ENCODE assay signal across 1 cellular context in the genomic region with DNA sequence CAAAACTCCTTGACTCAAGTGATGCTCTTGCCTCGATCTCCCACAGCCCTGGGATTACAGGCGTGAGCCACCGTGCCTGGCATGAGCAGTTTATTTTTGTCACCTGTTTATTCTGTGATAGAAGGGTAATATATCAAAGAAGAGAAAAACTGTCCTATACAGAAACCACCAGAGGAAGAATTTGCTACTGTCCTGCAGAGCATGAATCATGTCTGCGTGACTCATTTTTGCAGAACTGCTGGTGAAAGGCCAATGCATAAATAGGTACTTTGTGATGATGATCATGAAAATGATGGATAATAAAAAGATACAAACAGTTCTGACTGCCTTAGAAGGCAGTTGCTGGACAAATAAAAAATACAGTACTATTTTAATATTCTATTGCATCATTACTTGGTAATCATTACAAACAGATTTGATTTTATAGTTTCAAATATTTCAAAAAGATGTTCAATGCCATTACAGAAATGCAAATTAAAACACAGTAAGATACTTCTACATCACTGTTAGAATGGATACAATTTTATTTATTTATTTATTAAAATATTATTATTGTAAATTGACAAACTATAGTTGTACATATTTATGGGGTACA.
TF ChIP-seq lines count a peak whose summit lies in the region.

No MANE protein-coding gene starts in this region.

TF ChIP-seq in SK-N-SH, 30 proteins besides CTCF, POLR2A, EP300 and RAD21:
- TF ChIP-seq POLR2AphosphoS5 (IDR thresholded peaks at IDR 0.05; ENCODE audit: low read depth, low read length) (0 out of 2 replicates have a peak, but pooled peaks have one; percentile 46), RFX5 (IDR thresholded peaks at IDR 0.05; ENCODE audit: low read length) (no peak), MXI1 (IDR thresholded peaks at IDR 0.05; ENCODE audit: low read depth, low read length) (no peak), RCOR1 (IDR thresholded peaks at IDR 0.05; ENCODE audit: low read length) (no peak), NRF1 (IDR thresholded peaks at IDR 0.05; ENCODE audit: low read depth, low read length) (no peak), TEAD4 (IDR thresholded peaks at IDR 0.05; ENCODE audit: borderline replicate concordance, insufficient read depth) (no peak), TCF12 (IDR thresholded peaks at IDR 0.05) (peak; percentile 75), GABPA (IDR thresholded peaks at IDR 0.05; ENCODE audit: low read depth) (no peak), TAF1 (IDR thresholded peaks at IDR 0.05; ENCODE audit: borderline replicate concordance, low read depth, low read length) (no peak), FOSL2 (IDR thresholded peaks at IDR 0.05; ENCODE audit: borderline replicate concordance, low read depth) (peak; percentile 97), FOXM1 (IDR thresholded peaks at IDR 0.05; ENCODE audit: low read depth) (no peak), GATA2 (CRISPR knock-in tag; IDR thresholded peaks at IDR 0.05) (no peak), NFIC (IDR thresholded peaks at IDR 0.05; ENCODE audit: borderline replicate concordance) (no peak; the same call in 1 of the 2 replicates), SIN3A (IDR thresholded peaks at IDR 0.05; ENCODE audit: borderline replicate concordance, low read depth, low read length) (no peak), FOXJ3 (CRISPR knock-in tag; IDR thresholded peaks at IDR 0.05) (no peak), SMC3 (IDR thresholded peaks at IDR 0.05; ENCODE audit: low read depth, low read length) (no peak), MEF2A (IDR thresholded peaks at IDR 0.05; ENCODE audit: borderline replicate concordance, low read depth) (peak; percentile 40; the same call in 1 of the 2 replicates), CHD2 (IDR thresholded peaks at IDR 0.05; ENCODE audit: low read length, partially characterized antibody) (no peak), JUND (IDR thresholded peaks at IDR 0.05) (peak; percentile 93), RXRA (IDR thresholded peaks at IDR 0.05; ENCODE audit: borderline replicate concordance, low read depth) (no peak), ELF1 (IDR thresholded peaks at IDR 0.05) (no peak), YY1 (IDR thresholded peaks at IDR 0.05; ENCODE audit: low read depth) (no peak), EZH2phosphoT487 (IDR thresholded peaks at IDR 0.05; ENCODE audit: borderline replicate concordance, low read depth) (no peak)
- TF ChIP-seq, protein P1, sequence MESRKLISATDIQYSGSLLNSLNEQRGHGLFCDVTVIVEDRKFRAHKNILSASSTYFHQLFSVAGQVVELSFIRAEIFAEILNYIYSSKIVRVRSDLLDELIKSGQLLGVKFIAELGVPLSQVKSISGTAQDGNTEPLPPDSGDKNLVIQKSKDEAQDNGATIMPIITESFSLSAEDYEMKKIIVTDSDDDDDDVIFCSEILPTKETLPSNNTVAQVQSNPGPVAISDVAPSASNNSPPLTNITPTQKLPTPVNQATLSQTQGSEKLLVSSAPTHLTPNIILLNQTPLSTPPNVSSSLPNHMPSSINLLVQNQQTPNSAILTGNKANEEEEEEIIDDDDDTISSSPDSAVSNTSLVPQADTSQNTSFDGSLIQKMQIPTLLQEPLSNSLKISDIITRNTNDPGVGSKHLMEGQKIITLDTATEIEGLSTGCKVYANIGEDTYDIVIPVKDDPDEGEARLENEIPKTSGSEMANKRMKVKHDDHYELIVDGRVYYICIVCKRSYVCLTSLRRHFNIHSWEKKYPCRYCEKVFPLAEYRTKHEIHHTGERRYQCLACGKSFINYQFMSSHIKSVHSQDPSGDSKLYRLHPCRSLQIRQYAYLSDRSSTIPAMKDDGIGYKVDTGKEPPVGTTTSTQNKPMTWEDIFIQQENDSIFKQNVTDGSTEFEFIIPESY (IDR thresholded peaks at IDR 0.05; ENCODE audit: borderline replicate concordance, low read depth): no peak
- TF ChIP-seq, protein P2, sequence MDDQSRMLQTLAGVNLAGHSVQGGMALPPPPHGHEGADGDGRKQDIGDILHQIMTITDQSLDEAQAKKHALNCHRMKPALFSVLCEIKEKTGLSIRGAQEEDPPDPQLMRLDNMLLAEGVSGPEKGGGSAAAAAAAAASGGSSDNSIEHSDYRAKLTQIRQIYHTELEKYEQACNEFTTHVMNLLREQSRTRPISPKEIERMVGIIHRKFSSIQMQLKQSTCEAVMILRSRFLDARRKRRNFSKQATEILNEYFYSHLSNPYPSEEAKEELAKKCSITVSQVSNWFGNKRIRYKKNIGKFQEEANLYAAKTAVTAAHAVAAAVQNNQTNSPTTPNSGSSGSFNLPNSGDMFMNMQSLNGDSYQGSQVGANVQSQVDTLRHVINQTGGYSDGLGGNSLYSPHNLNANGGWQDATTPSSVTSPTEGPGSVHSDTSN (IDR thresholded peaks at IDR 0.05): peak; percentile 89
- TF ChIP-seq, protein P3, sequence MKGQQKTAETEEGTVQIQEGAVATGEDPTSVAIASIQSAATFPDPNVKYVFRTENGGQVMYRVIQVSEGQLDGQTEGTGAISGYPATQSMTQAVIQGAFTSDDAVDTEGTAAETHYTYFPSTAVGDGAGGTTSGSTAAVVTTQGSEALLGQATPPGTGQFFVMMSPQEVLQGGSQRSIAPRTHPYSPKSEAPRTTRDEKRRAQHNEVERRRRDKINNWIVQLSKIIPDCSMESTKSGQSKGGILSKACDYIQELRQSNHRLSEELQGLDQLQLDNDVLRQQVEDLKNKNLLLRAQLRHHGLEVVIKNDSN (IDR thresholded peaks at IDR 0.05; ENCODE audit: borderline replicate concordance, low read depth): no peak
- TF ChIP-seq, protein P4, sequence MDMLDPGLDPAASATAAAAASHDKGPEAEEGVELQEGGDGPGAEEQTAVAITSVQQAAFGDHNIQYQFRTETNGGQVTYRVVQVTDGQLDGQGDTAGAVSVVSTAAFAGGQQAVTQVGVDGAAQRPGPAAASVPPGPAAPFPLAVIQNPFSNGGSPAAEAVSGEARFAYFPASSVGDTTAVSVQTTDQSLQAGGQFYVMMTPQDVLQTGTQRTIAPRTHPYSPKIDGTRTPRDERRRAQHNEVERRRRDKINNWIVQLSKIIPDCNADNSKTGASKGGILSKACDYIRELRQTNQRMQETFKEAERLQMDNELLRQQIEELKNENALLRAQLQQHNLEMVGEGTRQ (IDR thresholded peaks at IDR 0.05; ENCODE audit: borderline replicate concordance, low read depth, low read length): no peak
- TF ChIP-seq, protein P5, sequence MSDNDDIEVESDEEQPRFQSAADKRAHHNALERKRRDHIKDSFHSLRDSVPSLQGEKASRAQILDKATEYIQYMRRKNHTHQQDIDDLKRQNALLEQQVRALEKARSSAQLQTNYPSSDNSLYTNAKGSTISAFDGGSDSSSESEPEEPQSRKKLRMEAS (IDR thresholded peaks at IDR 0.05; ENCODE audit: low read depth): no peak
- TF ChIP-seq, protein P6, sequence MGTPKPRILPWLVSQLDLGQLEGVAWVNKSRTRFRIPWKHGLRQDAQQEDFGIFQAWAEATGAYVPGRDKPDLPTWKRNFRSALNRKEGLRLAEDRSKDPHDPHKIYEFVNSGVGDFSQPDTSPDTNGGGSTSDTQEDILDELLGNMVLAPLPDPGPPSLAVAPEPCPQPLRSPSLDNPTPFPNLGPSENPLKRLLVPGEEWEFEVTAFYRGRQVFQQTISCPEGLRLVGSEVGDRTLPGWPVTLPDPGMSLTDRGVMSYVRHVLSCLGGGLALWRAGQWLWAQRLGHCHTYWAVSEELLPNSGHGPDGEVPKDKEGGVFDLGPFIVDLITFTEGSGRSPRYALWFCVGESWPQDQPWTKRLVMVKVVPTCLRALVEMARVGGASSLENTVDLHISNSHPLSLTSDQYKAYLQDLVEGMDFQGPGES (IDR thresholded peaks at IDR 0.05; ENCODE audit: low read depth, low read length): no peak
- TF ChIP-seq, protein P7, sequence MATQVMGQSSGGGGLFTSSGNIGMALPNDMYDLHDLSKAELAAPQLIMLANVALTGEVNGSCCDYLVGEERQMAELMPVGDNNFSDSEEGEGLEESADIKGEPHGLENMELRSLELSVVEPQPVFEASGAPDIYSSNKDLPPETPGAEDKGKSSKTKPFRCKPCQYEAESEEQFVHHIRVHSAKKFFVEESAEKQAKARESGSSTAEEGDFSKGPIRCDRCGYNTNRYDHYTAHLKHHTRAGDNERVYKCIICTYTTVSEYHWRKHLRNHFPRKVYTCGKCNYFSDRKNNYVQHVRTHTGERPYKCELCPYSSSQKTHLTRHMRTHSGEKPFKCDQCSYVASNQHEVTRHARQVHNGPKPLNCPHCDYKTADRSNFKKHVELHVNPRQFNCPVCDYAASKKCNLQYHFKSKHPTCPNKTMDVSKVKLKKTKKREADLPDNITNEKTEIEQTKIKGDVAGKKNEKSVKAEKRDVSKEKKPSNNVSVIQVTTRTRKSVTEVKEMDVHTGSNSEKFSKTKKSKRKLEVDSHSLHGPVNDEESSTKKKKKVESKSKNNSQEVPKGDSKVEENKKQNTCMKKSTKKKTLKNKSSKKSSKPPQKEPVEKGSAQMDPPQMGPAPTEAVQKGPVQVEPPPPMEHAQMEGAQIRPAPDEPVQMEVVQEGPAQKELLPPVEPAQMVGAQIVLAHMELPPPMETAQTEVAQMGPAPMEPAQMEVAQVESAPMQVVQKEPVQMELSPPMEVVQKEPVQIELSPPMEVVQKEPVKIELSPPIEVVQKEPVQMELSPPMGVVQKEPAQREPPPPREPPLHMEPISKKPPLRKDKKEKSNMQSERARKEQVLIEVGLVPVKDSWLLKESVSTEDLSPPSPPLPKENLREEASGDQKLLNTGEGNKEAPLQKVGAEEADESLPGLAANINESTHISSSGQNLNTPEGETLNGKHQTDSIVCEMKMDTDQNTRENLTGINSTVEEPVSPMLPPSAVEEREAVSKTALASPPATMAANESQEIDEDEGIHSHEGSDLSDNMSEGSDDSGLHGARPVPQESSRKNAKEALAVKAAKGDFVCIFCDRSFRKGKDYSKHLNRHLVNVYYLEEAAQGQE (IDR thresholded peaks at IDR 0.05; ENCODE audit: low read depth, low read length): no peak
